14 cellular contexts compared by ENCODE assay signal in the genomic region with DNA sequence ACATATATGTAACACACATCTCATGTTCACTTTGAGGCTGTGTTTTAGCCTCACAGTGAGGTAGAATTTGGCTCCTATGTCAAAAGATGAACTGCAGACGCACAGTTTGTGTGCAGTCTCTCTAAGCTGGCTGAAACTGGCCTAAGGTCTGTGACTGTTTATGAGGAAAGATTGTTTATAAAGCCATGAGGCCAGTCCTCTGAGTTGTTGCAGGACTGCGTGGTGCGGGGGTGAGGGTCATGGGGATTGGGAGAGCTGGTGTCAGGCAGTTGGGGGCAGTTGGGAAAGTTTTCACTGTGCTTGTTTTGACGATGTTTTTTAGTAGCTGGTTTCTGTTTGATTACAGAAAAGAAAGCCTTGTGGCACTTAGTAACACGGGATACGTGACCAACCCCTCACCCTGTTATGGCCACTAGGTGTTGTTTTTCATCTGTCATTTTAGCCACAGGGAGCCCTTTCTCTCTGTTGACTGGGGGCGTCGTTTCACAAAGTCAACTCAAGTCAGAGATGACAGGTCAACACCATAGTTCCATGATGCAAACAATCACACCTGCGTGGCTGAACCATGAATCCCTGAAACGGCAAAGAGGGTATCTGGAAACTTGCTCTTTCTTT.
DNase-seq lines count a peak whose midpoint lies in the region; ATAC-seq, FAIRE-seq and TF ChIP-seq lines count a peak whose summit lies in the region.
"Had no signal": no experiment of that assay in that cellular context is flagged by ENCODE, and none has a peak within 500 bp of the region (broad histone marks: within the 10 kb centered on the region; RNA-seq: fewer than 3 reads in every experiment).

No MANE protein-coding gene starts in this region.

- H2AFZ ChIP-seq in HepG2 (ENCODE audit: low read length), result no peak overlapping the region

- no peaks in the 10 kb centered on the region for H3K36me3 Mint-ChIP-seq in activated T-helper 17 cell treated with anti-CD3 and anti-CD28 coated beads, Interleukin-2, amount 50 U/mL, for 72 hours (ENCODE audit: low read depth)

- H3K27ac ChIP-seq in liver (ENCODE audit: low read depth in 1 of 2, low read length in 2 of 2) (peak overlapping the region; percentile 69 to 86), HepG2 (ENCODE audit: extremely low read length, insufficient read depth, low read length) (no peak overlapping the region), mesodermal cell (ENCODE audit: low read depth, low read length, severe bottlenecking) (peak overlapping the region; percentile 41)
- H3K27ac ChIP-seq: SJCRH30 had no signal

- no peaks in the 10 kb centered on the region for H3K9me3 Mint-ChIP-seq in activated T-helper 17 cell treated with anti-CD3 and anti-CD28 coated beads, Interleukin-2, amount 50 U/mL, for 72 hours

- CTCF ChIA-PET in HepG2 (lab: Yijun Ruan, JAX; ENCODE audit: low intra/inter-chr PET ratio, low total read pairs), result no interaction called here

- peaks cover 13% of the 10 kb centered on the region for H3K4me1 Mint-ChIP-seq in activated T-helper 17 cell treated with anti-CD3 and anti-CD28 coated beads, Interleukin-2, amount 50 U/mL, for 72 hours

- in situ Hi-C loops in HepG2 (cut with HindIII; ENCODE audit: extremely low pct_ligation_motif_present, low pct_unique_long_range_greater_than_20kb), result no loop called here

- no peaks in the 10 kb centered on the region for H3K9me3 ChIP-seq in liver (ENCODE audit: control insufficient read depth in 4 of 4, low read length in 3 of 4)
- H3K9me3 ChIP-seq in HepG2 (ENCODE audit: low read length), result no peaks in the 10 kb centered on the region
- no peaks in the 10 kb centered on the region for H3K9me3 ChIP-seq in mesodermal cell (ENCODE audit: control insufficient read depth, low read length)
- H3K9me3 ChIP-seq: SJCRH30 had no signal

- no peaks in the 10 kb centered on the region for H3K79me2 ChIP-seq in HepG2 (ENCODE audit: insufficient read depth, low read length)

- no peak for ATAC-seq in HepG2
- ATAC-seq in activated T-helper 17 cell treated with anti-CD3 and anti-CD28 coated beads, Interleukin-2, amount 50 U/mL, for 72 hours (replicated peaks), result peak; percentile 90

- DNase-seq in HepG2 (ENCODE audit: low spot score), result no peak
- DNase-seq in RCC 7860 (ENCODE audit: low spot score), result no peak
- DNase-seq in AML-193 (lab: John Stamatoyannopoulos, UW), result no peak
- DNase-seq in activated CD8-positive, alpha-beta memory T cell treated with anti-CD3 and anti-CD28 coated beads, Interleukin-2, amount 50 U/mL, for 48 hours, result no peak
- DNase-seq in lower leg skin (ENCODE audit: low spot score in 2 of 2), result no peak
- DNase-seq: caudate nucleus, islet precursor cell, Karpas-422, SJCRH30, substantia nigra had no signal

- intact Hi-C loops in HepG2 (cut with micrococcal nuclease; ENCODE audit: unreplicated experiment) (no loop called here), lower leg skin (cut with DNase I; ENCODE audit: low total_unique reads) (no loop called here)

- H3K4me3 ChIP-seq in liver (ENCODE audit: low read depth in 1 of 3, low read length in 3 of 3), result no peak overlapping the region
- H3K4me3 ChIP-seq in HepG2 (replicated peaks in 1 of 3; ENCODE audit: insufficient read depth in 1 of 3, low read depth in 2 of 3, low read length in 3 of 3), result no peak overlapping the region
- no peak overlapping the region for H3K4me3 ChIP-seq in mesodermal cell (ENCODE audit: extremely low read depth, insufficient read depth, low read length, poor library complexity, severe bottlenecking)
- H3K4me3 ChIP-seq in lower leg skin (ENCODE audit: low read depth, poor library complexity, severe bottlenecking), result no peak overlapping the region
- H3K4me3 ChIP-seq: SJCRH30 had no signal

- TF ChIP-seq EP300 in HepG2 (IDR thresholded peaks at IDR 0.05; ENCODE audit: low read depth in 2 of 2, low read length in 2 of 2) (no peak), HepG2 (CRISPR knock-in tag; IDR thresholded peaks at IDR 0.05; ENCODE audit: borderline replicate concordance) (no peak)

- FAIRE-seq in HepG2 (lab: Jason Lieb, UNC) (no peak), RCC 7860 (lab: Jason Lieb, UNC) (no peak)

- H3K27me3 ChIP-seq in liver (ENCODE audit: control insufficient read depth in 4 of 4, insufficient read depth in 4 of 4, low read length in 3 of 4), result no peaks in the 10 kb centered on the region
- peaks cover 0 to 4% of the 10 kb centered on the region in 2 experiments; a peak in 1 of 5 replicates for H3K27me3 ChIP-seq in HepG2 (ENCODE audit: control insufficient read depth in 1 of 2, insufficient read depth in 2 of 2, low read length in 2 of 2)
- H3K27me3 ChIP-seq: SJCRH30 had no signal

- POLR2A ChIA-PET in HepG2 (lab: Yijun Ruan, JAX), result no interaction called here

- H3K36me3 ChIP-seq in liver (ENCODE audit: control insufficient read depth in 4 of 4, insufficient read depth in 3 of 4, low read depth in 1 of 4, low read length in 3 of 4) (no peaks in the 10 kb centered on the region), HepG2 (replicated peaks in 1 of 2; ENCODE audit: control insufficient read depth in 1 of 2, insufficient read depth in 2 of 2, low read length in 2 of 2) (no peaks in the 10 kb centered on the region), mesodermal cell (ENCODE audit: control insufficient read depth, insufficient read depth, low read length) (no peaks in the 10 kb centered on the region)
- H3K36me3 ChIP-seq: SJCRH30 had no signal

- H3K27me3 Mint-ChIP-seq in activated T-helper 17 cell treated with anti-CD3 and anti-CD28 coated beads, Interleukin-2, amount 50 U/mL, for 72 hours, result no peaks in the 10 kb centered on the region
- H3K27me3 Mint-ChIP-seq: activated naive CD8-positive, alpha-beta T cell had no signal

- TF ChIP-seq RAD21 in liver (IDR thresholded peaks at IDR 0.05), result no peak
- no peak for TF ChIP-seq RAD21 in HepG2 (CRISPR knock-in tag; IDR thresholded peaks at IDR 0.05)

- no peak overlapping the region for H3K4me2 ChIP-seq in HepG2 (ENCODE audit: low read depth, low read length)

- no peak overlapping the region for H3K9ac ChIP-seq in liver (ENCODE audit: low read depth in 1 of 2, low read length in 2 of 2)
- H3K9ac ChIP-seq in HepG2 (ENCODE audit: insufficient read depth, low read depth, low read length), result no peak overlapping the region

- no peak for TF ChIP-seq POLR2A in HepG2 (IDR thresholded peaks at IDR 0.05; ENCODE audit: insufficient read depth in 1 of 2, low read depth in 2 of 2, low read length in 2 of 2)
- no peak for TF ChIP-seq POLR2A in lower leg skin (IDR thresholded peaks at IDR 0.05)

- no peak for TF ChIP-seq CTCF in liver (IDR thresholded peaks at IDR 0.05; ENCODE audit: low read depth, low read length, missing input control)
- TF ChIP-seq CTCF in HepG2 (CRISPR knock-in tag; IDR thresholded peaks at IDR 0.05), result no peak
- no peak for TF ChIP-seq CTCF in lower leg skin (IDR thresholded peaks at IDR 0.05)

- H3K4me3 Mint-ChIP-seq in activated T-helper 17 cell treated with anti-CD3 and anti-CD28 coated beads, Interleukin-2, amount 50 U/mL, for 72 hours, result peak overlapping the region; percentile 53
- H3K4me3 Mint-ChIP-seq: activated naive CD8-positive, alpha-beta T cell had no signal

- no peaks in the 10 kb centered on the region for H4K20me1 ChIP-seq in HepG2 (ENCODE audit: insufficient read depth, low read length)

- H3K4me1 ChIP-seq in liver (ENCODE audit: control insufficient read depth in 4 of 4, insufficient read depth in 4 of 4, low read length in 3 of 4), result peaks cover 0 to 27% (median 4%) of the 10 kb centered on the region in 4 donors
- H3K4me1 ChIP-seq in HepG2 (ENCODE audit: insufficient read depth, low read length), result peaks cover 12% of the 10 kb centered on the region; the same call in 1 of the 2 replicates
- H3K4me1 ChIP-seq in mesodermal cell (ENCODE audit: control insufficient read depth, insufficient read depth, low read length, poor library complexity, severe bottlenecking), result peaks cover 2% of the 10 kb centered on the region
- H3K4me1 ChIP-seq: SJCRH30 had no signal

- 72% methylated on average over 10 of the region's 10 CpGs for WGBS in liver
- WGBS in HepG2 (ENCODE audit: low lambda C conversion rate), result 39% methylated on average over 9 of the region's 10 CpGs
- 66 to 71% methylated on average over 7 to 9 of the region's 10 CpGs for WGBS in mesodermal cell (ENCODE audit: insufficient coverage in 2 of 2), 2 experiments
- WGBS in lower leg skin, 2 donors, result 76 to 79% methylated on average over 10 of the region's 10 CpGs

- H3K27ac Mint-ChIP-seq in activated T-helper 17 cell treated with anti-CD3 and anti-CD28 coated beads, Interleukin-2, amount 50 U/mL, for 72 hours, result peak overlapping the region; percentile 89
- H3K27ac Mint-ChIP-seq: activated naive CD8-positive, alpha-beta T cell had no signal

- BruUV-seq in HepG2 (replicated peaks; lab: Mats Ljungman, UMichigan), result no TSS peak

TF ChIP-seq in liver, 16 proteins besides CTCF, POLR2A, EP300 and RAD21:
- TF ChIP-seq NR2F2 (IDR thresholded peaks at IDR 0.05) (peak; percentile 75), HNF4A (conservative IDR thresholded peaks at IDR 0.05) (no peak), RXRA (IDR thresholded peaks at IDR 0.05) (peak in 1 of 2 donors; percentile 17), TAF1 (conservative IDR thresholded peaks at IDR 0.05) (no peak), FOXA1 (IDR thresholded peaks at IDR 0.05) (no peak)
- TF ChIP-seq, protein P1, sequence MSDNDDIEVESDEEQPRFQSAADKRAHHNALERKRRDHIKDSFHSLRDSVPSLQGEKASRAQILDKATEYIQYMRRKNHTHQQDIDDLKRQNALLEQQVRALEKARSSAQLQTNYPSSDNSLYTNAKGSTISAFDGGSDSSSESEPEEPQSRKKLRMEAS (IDR thresholded peaks at IDR 0.05), result peak; percentile 25

TF ChIP-seq in HepG2, 621 proteins besides CTCF, POLR2A, EP300 and RAD21 (continues in another document):
- TF ChIP-seq, protein P2, sequence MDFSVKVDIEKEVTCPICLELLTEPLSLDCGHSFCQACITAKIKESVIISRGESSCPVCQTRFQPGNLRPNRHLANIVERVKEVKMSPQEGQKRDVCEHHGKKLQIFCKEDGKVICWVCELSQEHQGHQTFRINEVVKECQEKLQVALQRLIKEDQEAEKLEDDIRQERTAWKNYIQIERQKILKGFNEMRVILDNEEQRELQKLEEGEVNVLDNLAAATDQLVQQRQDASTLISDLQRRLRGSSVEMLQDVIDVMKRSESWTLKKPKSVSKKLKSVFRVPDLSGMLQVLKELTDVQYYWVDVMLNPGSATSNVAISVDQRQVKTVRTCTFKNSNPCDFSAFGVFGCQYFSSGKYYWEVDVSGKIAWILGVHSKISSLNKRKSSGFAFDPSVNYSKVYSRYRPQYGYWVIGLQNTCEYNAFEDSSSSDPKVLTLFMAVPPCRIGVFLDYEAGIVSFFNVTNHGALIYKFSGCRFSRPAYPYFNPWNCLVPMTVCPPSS (IDR thresholded peaks at IDR 0.05), result no peak
- TF ChIP-seq MYC (CRISPR knock-in tag; IDR thresholded peaks at IDR 0.05; ENCODE audit: borderline replicate concordance) (no peak), ZNF451 (CRISPR knock-in tag; IDR thresholded peaks at IDR 0.05) (no peak), ZNF792 (CRISPR knock-in tag; IDR thresholded peaks at IDR 0.05) (no peak), FOXA1 (IDR thresholded peaks at IDR 0.05) (no peak), FOXA1 (CRISPR knock-in tag; IDR thresholded peaks at IDR 0.05) (no peak)
- TF ChIP-seq, protein P3, sequence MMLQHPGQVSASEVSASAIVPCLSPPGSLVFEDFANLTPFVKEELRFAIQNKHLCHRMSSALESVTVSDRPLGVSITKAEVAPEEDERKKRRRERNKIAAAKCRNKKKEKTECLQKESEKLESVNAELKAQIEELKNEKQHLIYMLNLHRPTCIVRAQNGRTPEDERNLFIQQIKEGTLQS (CRISPR knock-in tag; IDR thresholded peaks at IDR 0.05), result no peak
